In genomic region chr11:133902506-133902905, GRCh38 we compare ENCODE assay signal across 1 cellular context.
TF ChIP-seq lines count a peak whose summit lies in the region.

No MANE protein-coding gene starts in this region.

TF ChIP-seq in HepG2, 621 proteins besides CTCF, POLR2A, EP300 and RAD21:
- no peak for TF ChIP-seq ZNF891 (CRISPR knock-in tag; IDR thresholded peaks at IDR 0.05)
- TF ChIP-seq TFDP2 (CRISPR knock-in tag; IDR thresholded peaks at IDR 0.05) = no peak
- TF ChIP-seq HNRNPLL (IDR thresholded peaks at IDR 0.05; ENCODE audit: low read depth, low read length, poor library complexity, severe bottlenecking) = no peak
- no peak for TF ChIP-seq PBX3 (CRISPR knock-in tag; IDR thresholded peaks at IDR 0.05; ENCODE audit: borderline replicate concordance)
